In genomic region chr2:186460465-186460864, GRCh38 we compare ENCODE assay signal across 7 cellular contexts. TPM values are rescaled to one million over a fixed set of nuclear protein-coding genes. Genes with fewer than 3 reads are reported as not detected.
A peak's percentile ranks its signal among the peaks of the same experiment; 100 is the strongest.
DNase-seq lines count a peak whose midpoint lies in the region; ATAC-seq lines count a peak whose summit lies in the region.

No MANE protein-coding gene starts in this region.

- ATAC-seq in GM18508 (IDR thresholded peaks at IDR 0.05; ENCODE audit: insufficient read depth, unreplicated experiment) (peak; percentile 80), HG02623 (IDR thresholded peaks at IDR 0.05; ENCODE audit: unreplicated experiment) (peak; percentile 75)
- ATAC-seq in activated naive CD4-positive, alpha-beta T cell treated with anti-CD3 and anti-CD28 coated beads, Interleukin-2, amount 50 U/mL, for 72 hours: no peak

- peaks cover 0 to 4% of the 10 kb centered on the region in 2 donors for H3K36me3 Mint-ChIP-seq in activated naive CD4-positive, alpha-beta T cell treated with anti-CD3 and anti-CD28 coated beads, Interleukin-2, amount 50 U/mL, for 72 hours

- no peaks in the 10 kb centered on the region for H3K9me3 Mint-ChIP-seq in activated naive CD4-positive, alpha-beta T cell treated with anti-CD3 and anti-CD28 coated beads, Interleukin-2, amount 50 U/mL, for 72 hours

- H3K27ac Mint-ChIP-seq in activated naive CD4-positive, alpha-beta T cell treated with anti-CD3 and anti-CD28 coated beads, Interleukin-2, amount 50 U/mL, for 72 hours: no peak overlapping the region

- DNase-seq in NCI-H460 (ENCODE audit: extremely low read depth, low read depth) (peak; percentile 14), fibroblast of gingiva (ENCODE audit: low read depth) (peak; percentile 11), anterior cingulate cortex (lab: John Stamatoyannopoulos, UW) (no peak)
- no peak for DNase-seq in activated naive CD4-positive, alpha-beta T cell treated with anti-CD3 and anti-CD28 coated beads, Interleukin-2, amount 50 U/mL, for 72 hours (ENCODE audit: low spot score in 2 of 2)
- DNase-seq in stimulated activated CD4-positive, alpha-beta T cell treated with anti-CD3 and anti-CD28 coated beads, Interleukin-4, amount 100 ng/mL, for 1 hour: no peak

RNA-seq across cellular contexts. Expression of gene ZC3H15, which starts 25.6 kb away (rescaled TPM):
- 116 and 132 TPM in 2 replicates for total RNA-seq in NCI-H460 (2014; rRNA removed; shearing (Covaris generic))
- polyA plus RNA-seq in NCI-H460 (2014; cell fraction: nucleus; rRNA removed): 81.9 and 159 TPM in 2 replicates
- 10 to 100 TPM; 78.3 to 82.3 TPM for total RNA-seq in activated naive CD4-positive, alpha-beta T cell treated with anti-CD3 and anti-CD28 coated beads, Interleukin-2, amount 50 U/mL, for 72 hours

Comparison
In these comparisons a context has a peak if more than half of its experiments do, and no peak if none do; other contexts are left out.
1. ATAC-seq: peak in GM18508 (single experiment) and HG02623 (single experiment); none in activated naive CD4-positive, alpha-beta T cell treated with anti-CD3 and anti-CD28 coated beads, Interleukin-2, amount 50 U/mL, for 72 hours (0 of 2).
2. DNase-seq: peak in NCI-H460 (single experiment) and fibroblast of gingiva (single experiment); none in activated naive CD4-positive, alpha-beta T cell treated with anti-CD3 and anti-CD28 coated beads, Interleukin-2, amount 50 U/mL, for 72 hours (0 of 2), stimulated activated CD4-positive, alpha-beta T cell treated with anti-CD3 and anti-CD28 coated beads, Interleukin-4, amount 100 ng/mL, for 1 hour (single experiment) and anterior cingulate cortex (0 of 58).